8 cellular contexts compared by ENCODE assay signal in genomic region chr10:114173680-114174461, GRCh38. TPM values are rescaled to one million over a fixed set of nuclear protein-coding genes. Genes with fewer than 3 reads are reported as not detected.
DNase-seq lines count a peak whose midpoint lies in the region; ATAC-seq lines count a peak whose summit lies in the region.

CCDC186 (minus strand) TSS chr10:114174203; CDS start chr10:114163268, 10,935 bp downstream.

- ATAC-seq in GM19328 (IDR thresholded peaks at IDR 0.05; ENCODE audit: unreplicated experiment): peak; percentile 100
- ATAC-seq in HG03469 (IDR thresholded peaks at IDR 0.05; ENCODE audit: unreplicated experiment): peak; percentile 97
- peak; percentile 96 for ATAC-seq in left lobe of liver

- DNase-seq in C1 segment of cervical spinal cord (lab: John Stamatoyannopoulos, UW) (peak; percentile 38 to 98 (median 80)), NCI-H69 (lab: John Stamatoyannopoulos, UW) (peak; percentile 96), dedifferentiated amniotic fluid mesenchymal stem cell (ENCODE audit: extremely low spot score) (peak; percentile 84), left lobe of liver (ENCODE audit: low spot score) (peak; percentile 98)
- DNase-seq in activated CD4-positive, alpha-beta T cell treated with anti-CD3 and anti-CD28 coated beads, Interleukin-2, amount 50 U/mL, for 24 hours (ENCODE audit: low read depth in 1 of 2, low spot score in 1 of 2): peak; percentile 95
- peak; percentile 98 for DNase-seq in stimulated activated CD4-positive, alpha-beta T cell treated with anti-CD3 and anti-CD28 coated beads, Interleukin-2, amount 100 ng/mL, for 4 hours (ENCODE audit: low read depth)

RNA-seq across cellular contexts. Expression of gene CCDC186, which starts in this region (rescaled TPM):
- total RNA-seq in left lobe of liver: 5.6 TPM

Comparison
In these comparisons a context has a peak if more than half of its experiments do, and no peak if none do; other contexts are left out.
1. Peak in every context shown above with its lines: DNase-seq and ATAC-seq.